In the genomic region with DNA sequence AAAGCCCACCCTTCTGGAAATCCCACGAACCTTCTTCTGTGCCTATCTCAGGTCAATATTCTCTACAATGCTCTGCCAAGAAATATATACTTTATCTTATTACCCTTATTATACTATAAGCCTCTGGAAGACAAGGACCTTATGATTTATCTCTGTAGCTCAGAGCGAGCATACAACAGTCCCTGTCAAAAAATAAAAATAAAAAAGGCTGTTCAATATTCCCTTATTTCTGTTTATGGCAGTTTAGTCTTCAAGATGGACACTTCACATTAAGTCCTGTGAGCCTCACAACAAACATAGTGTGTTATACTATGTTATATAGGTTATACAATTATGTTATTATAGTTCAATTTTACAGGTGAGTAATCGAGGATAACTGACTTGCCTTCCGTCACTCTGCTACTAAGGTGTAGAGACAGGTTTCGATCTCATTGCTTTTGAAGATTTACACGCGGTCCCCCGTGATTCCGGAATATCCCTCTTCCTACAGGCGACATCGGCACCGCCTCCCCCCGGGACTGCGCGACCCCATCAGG, we compare ENCODE assay signal across 8 cellular contexts. TPM values are rescaled to one million over a fixed set of nuclear protein-coding genes. Genes with fewer than 3 reads are reported as not detected.
A peak's percentile ranks its signal among the peaks of the same experiment; 100 is the strongest.
DNase-seq lines count a peak whose midpoint lies in the region; ATAC-seq and TF ChIP-seq lines count a peak whose summit lies in the region.

No MANE protein-coding gene starts in this region.

- under 1% methylated on average over 10 of the region's 15 CpGs for WGBS in right lobe of liver (ENCODE audit: insufficient coverage, low coverage, low lambda C conversion rate, missing lambda C conversion rate)

- H3K27me3 ChIP-seq in A673 (replicated peaks; ENCODE audit: insufficient read depth, low read depth, low read length, poor library complexity) (no peaks in the 10 kb centered on the region), GM23338 (ENCODE audit: insufficient read depth) (no peaks in the 10 kb centered on the region), adipocyte (replicated peaks; ENCODE audit: control insufficient read depth, insufficient read depth, low read length) (no peaks in the 10 kb centered on the region), right lobe of liver (no peaks in the 10 kb centered on the region), upper lobe of right lung (no peaks in the 10 kb centered on the region)

- no peak for ATAC-seq in GM23338
- peak in 3 of 4 donors; percentile 30 to 35 (median 31) for ATAC-seq in right lobe of liver
- ATAC-seq in upper lobe of right lung, result no peak
- ATAC-seq in GM19452 (IDR thresholded peaks at IDR 0.05; ENCODE audit: unreplicated experiment), result no peak

- TF ChIP-seq POLR2A in right lobe of liver (IDR thresholded peaks at IDR 0.05), result no peak

- peak overlapping the region; percentile 100 for H3K27ac Mint-ChIP-seq in GM23338

- intact Hi-C loops in A673 (cut with micrococcal nuclease; ENCODE audit: unreplicated experiment) (no loop called here), right lobe of liver (cut with DNase I) (no loop called here), upper lobe of right lung (cut with DNase I) (no loop called here)

- TSS peak; percentile 79 for BruUV-seq in A673 (replicated peaks; lab: Mats Ljungman, UMichigan)

- H3K27ac ChIP-seq in A673 (ENCODE audit: low read depth, low read length, poor library complexity, severe bottlenecking) (peak overlapping the region; percentile 85), GM23338 (ENCODE audit: low read depth) (peak overlapping the region; percentile 96), right lobe of liver (peak overlapping the region; percentile 96 to 98 (median 97)), upper lobe of right lung (peak overlapping the region; percentile 94)

- H3K9ac ChIP-seq in adipocyte (ENCODE audit: low read length), result peak overlapping the region; percentile 100

- CTCF ChIA-PET in A673 (lab: Charles Lee), result no interaction called here

- peaks cover 6% of the 10 kb centered on the region for H3K27me3 Mint-ChIP-seq in GM23338 (ENCODE audit: insufficient read depth, low read depth, poor library complexity)

- peak overlapping the region; percentile 100 for H3K4me3 Mint-ChIP-seq in GM23338

- H3K79me2 ChIP-seq in GM23338 (replicated peaks; ENCODE audit: insufficient read depth), result peaks cover 25% of the 10 kb centered on the region

- H2AFZ ChIP-seq in GM23338, result peak overlapping the region; percentile 70

- peaks cover 9% of the 10 kb centered on the region for H3K36me3 Mint-ChIP-seq in GM23338 (ENCODE audit: low read depth)

- H3K4me2 ChIP-seq in GM23338, result peak overlapping the region; percentile 86

- H3K9me3 ChIP-seq in A673 (ENCODE audit: low read depth, low read length, poor library complexity, severe bottlenecking) (no peaks in the 10 kb centered on the region), adipocyte (ENCODE audit: control insufficient read depth, low read length) (no peaks in the 10 kb centered on the region), right lobe of liver (no peaks in the 10 kb centered on the region), upper lobe of right lung (no peaks in the 10 kb centered on the region)

- H3K36me3 ChIP-seq in A673 (ENCODE audit: insufficient read depth, low read length, poor library complexity, severe bottlenecking), result peaks cover 17% of the 10 kb centered on the region
- H3K36me3 ChIP-seq in GM23338 (ENCODE audit: insufficient read depth), result 0 out of 2 replicates have a peak, but pooled peaks cover under 1% of the 10 kb centered on the region
- peaks cover 18% of the 10 kb centered on the region for H3K36me3 ChIP-seq in adipocyte (ENCODE audit: control insufficient read depth, insufficient read depth, low read length, severe bottlenecking)
- peaks cover 0 to 27% (median 7%) of the 10 kb centered on the region in 4 donors for H3K36me3 ChIP-seq in right lobe of liver
- peaks cover 22% of the 10 kb centered on the region for H3K36me3 ChIP-seq in upper lobe of right lung

- H3K4me1 ChIP-seq in A673 (ENCODE audit: insufficient read depth, low read length, poor library complexity, severe bottlenecking) (peaks cover 7% of the 10 kb centered on the region), GM23338 (ENCODE audit: insufficient read depth) (peaks cover 6% of the 10 kb centered on the region), adipocyte (ENCODE audit: control insufficient read depth, insufficient read depth, low read length) (peaks cover 18% of the 10 kb centered on the region), right lobe of liver (peaks cover 0 to 18% (median 5%) of the 10 kb centered on the region in 4 donors), upper lobe of right lung (peaks cover 23% of the 10 kb centered on the region)

- no peaks in the 10 kb centered on the region for H4K20me1 ChIP-seq in GM23338 (replicated peaks; ENCODE audit: insufficient read depth)

- H3K9me3 Mint-ChIP-seq in GM23338, result no peaks in the 10 kb centered on the region

- DNase-seq in A673 (ENCODE audit: low spot score), result no peak
- DNase-seq in GM23338 (ENCODE audit: low spot score), result no peak
- no peak for DNase-seq in adipocyte (ENCODE audit: low read depth)
- DNase-seq in right lobe of liver, result no peak
- DNase-seq in upper lobe of right lung, result no peak
- no peak for DNase-seq in foreskin melanocyte
- DNase-seq in NOMO-1 (lab: John Stamatoyannopoulos, UW; ENCODE audit: unreplicated experiment in 2 of 2), result no peak

- H3K4me1 Mint-ChIP-seq in GM23338, result peaks cover 2% of the 10 kb centered on the region; the same call in 2 of the 3 replicates

- H3K4me3 ChIP-seq in A673 (ENCODE audit: low read depth, low read length, poor library complexity, severe bottlenecking) (peak overlapping the region; percentile 97), GM23338 (peak overlapping the region; percentile 86), adipocyte (ENCODE audit: low read length) (peak overlapping the region; percentile 100), right lobe of liver (peak overlapping the region; percentile 80 to 91 (median 87)), upper lobe of right lung (peak overlapping the region; percentile 82)

- TF ChIP-seq CTCF in A673 (conservative IDR thresholded peaks at IDR 0.05; ENCODE audit: low read depth, low read length) (no peak), GM23338 (conservative IDR thresholded peaks at IDR 0.05; ENCODE audit: low read depth in 2 of 2) (no peak), right lobe of liver (IDR thresholded peaks at IDR 0.05) (no peak), upper lobe of right lung (IDR thresholded peaks at IDR 0.05) (no peak)

- H3F3A ChIP-seq in GM23338 (replicated peaks; ENCODE audit: low read depth), result no peaks in the 10 kb centered on the region

- H3K9me2 ChIP-seq in GM23338 (ENCODE audit: insufficient read depth), result no peaks in the 10 kb centered on the region

- POLR2A ChIA-PET in A673 (lab: Charles Lee; ENCODE audit: low non-redundant PET), result no interaction called here

TF ChIP-seq in GM23338, 12 proteins besides CTCF, POLR2A, EP300 and RAD21 (continues in another document):
- TF ChIP-seq NANOG (IDR thresholded peaks at IDR 0.05; ENCODE audit: borderline replicate concordance), result no peak
- no peak for TF ChIP-seq JUNB (IDR thresholded peaks at IDR 0.05; ENCODE audit: unreplicated experiment)
- TF ChIP-seq, protein P1, sequence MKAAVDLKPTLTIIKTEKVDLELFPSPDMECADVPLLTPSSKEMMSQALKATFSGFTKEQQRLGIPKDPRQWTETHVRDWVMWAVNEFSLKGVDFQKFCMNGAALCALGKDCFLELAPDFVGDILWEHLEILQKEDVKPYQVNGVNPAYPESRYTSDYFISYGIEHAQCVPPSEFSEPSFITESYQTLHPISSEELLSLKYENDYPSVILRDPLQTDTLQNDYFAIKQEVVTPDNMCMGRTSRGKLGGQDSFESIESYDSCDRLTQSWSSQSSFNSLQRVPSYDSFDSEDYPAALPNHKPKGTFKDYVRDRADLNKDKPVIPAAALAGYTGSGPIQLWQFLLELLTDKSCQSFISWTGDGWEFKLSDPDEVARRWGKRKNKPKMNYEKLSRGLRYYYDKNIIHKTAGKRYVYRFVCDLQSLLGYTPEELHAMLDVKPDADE (IDR thresholded peaks at IDR 0.05), result no peak
- TF ChIP-seq POLR2AphosphoS5 (IDR thresholded peaks at IDR 0.05; ENCODE audit: low read depth), result no peak
- TF ChIP-seq, protein P2, sequence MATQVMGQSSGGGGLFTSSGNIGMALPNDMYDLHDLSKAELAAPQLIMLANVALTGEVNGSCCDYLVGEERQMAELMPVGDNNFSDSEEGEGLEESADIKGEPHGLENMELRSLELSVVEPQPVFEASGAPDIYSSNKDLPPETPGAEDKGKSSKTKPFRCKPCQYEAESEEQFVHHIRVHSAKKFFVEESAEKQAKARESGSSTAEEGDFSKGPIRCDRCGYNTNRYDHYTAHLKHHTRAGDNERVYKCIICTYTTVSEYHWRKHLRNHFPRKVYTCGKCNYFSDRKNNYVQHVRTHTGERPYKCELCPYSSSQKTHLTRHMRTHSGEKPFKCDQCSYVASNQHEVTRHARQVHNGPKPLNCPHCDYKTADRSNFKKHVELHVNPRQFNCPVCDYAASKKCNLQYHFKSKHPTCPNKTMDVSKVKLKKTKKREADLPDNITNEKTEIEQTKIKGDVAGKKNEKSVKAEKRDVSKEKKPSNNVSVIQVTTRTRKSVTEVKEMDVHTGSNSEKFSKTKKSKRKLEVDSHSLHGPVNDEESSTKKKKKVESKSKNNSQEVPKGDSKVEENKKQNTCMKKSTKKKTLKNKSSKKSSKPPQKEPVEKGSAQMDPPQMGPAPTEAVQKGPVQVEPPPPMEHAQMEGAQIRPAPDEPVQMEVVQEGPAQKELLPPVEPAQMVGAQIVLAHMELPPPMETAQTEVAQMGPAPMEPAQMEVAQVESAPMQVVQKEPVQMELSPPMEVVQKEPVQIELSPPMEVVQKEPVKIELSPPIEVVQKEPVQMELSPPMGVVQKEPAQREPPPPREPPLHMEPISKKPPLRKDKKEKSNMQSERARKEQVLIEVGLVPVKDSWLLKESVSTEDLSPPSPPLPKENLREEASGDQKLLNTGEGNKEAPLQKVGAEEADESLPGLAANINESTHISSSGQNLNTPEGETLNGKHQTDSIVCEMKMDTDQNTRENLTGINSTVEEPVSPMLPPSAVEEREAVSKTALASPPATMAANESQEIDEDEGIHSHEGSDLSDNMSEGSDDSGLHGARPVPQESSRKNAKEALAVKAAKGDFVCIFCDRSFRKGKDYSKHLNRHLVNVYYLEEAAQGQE (IDR thresholded peaks at IDR 0.05; ENCODE audit: unreplicated experiment), result no peak
- TF ChIP-seq ZNF114 (CRISPR knock-in tag; IDR thresholded peaks at IDR 0.05), result no peak
- TF ChIP-seq CREB1 (CRISPR knock-in tag; IDR thresholded peaks at IDR 0.05; ENCODE audit: low read depth), result no peak
- no peak for TF ChIP-seq EZH2phosphoT487 (IDR thresholded peaks at IDR 0.05; ENCODE audit: unreplicated experiment)
- no peak for TF ChIP-seq STAT1 (IDR thresholded peaks at IDR 0.05; ENCODE audit: unreplicated experiment)
- no peak for TF ChIP-seq EZH2 (IDR thresholded peaks at IDR 0.05; ENCODE audit: low read depth, unreplicated experiment)
- TF ChIP-seq ZNF331 (CRISPR knock-in tag; IDR thresholded peaks at IDR 0.05; ENCODE audit: low read depth), result no peak

RNA-seq across cellular contexts. Expression of a gene that starts 0.6 kb away (rescaled TPM):
- 33.1 and 34.6 TPM in 2 replicates for total RNA-seq in A673 (2021)
- 25.0 and 31.6 TPM in 2 replicates for total RNA-seq in GM23338 (2014; rRNA removed; shearing (Covaris generic))
- polyA plus RNA-seq in GM23338 (2016; fragmentation: Nextera tagmentation; extraction: Ambion mirVana), result 53.6 and 64.0 TPM in 2 replicates
- 10 to 100 TPM; 15.1 to 20.4 (median 18.2) TPM for total RNA-seq in right lobe of liver
- total RNA-seq in upper lobe of right lung, result 26.9 TPM

Comparison
In these comparisons a context has a peak if more than half of its experiments do, and no peak if none do; other contexts are left out.
1. ATAC-seq: peak in right lobe of liver (3 of 4); none in GM23338 (single experiment), upper lobe of right lung (single experiment) and GM19452 (single experiment).
2. Peak in every context shown above with its lines, with median percentiles within 50 percentile points of each other: H3K27ac ChIP-seq and H3K4me3 ChIP-seq.